Comparison of ENCODE assay signal across 1 cellular context in genomic region chr16:30406911-30407793, GRCh38.
TF ChIP-seq lines count a peak whose summit lies in the region.

ZNF771 (plus strand) TSS chr16:30407606; CDS start chr16:30408054, 448 bp downstream.

TF ChIP-seq in HepG2, 621 proteins besides CTCF, POLR2A, EP300 and RAD21 (continued from another document):
- TF ChIP-seq ELF3 (CRISPR knock-in tag; IDR thresholded peaks at IDR 0.05), result peak; percentile 66; the same call in 1 of the 2 replicates
- TF ChIP-seq ETV5 (CRISPR knock-in tag; IDR thresholded peaks at IDR 0.05; ENCODE audit: borderline replicate concordance), result peak; percentile 8
- no peak for TF ChIP-seq WIZ (CRISPR knock-in tag; IDR thresholded peaks at IDR 0.05)
- TF ChIP-seq KLF16 (CRISPR knock-in tag; IDR thresholded peaks at IDR 0.05), result peak in 1 of 2 experiments; percentile 95; a peak in 2 of 4 replicates
- TF ChIP-seq SIX4 (CRISPR knock-in tag; IDR thresholded peaks at IDR 0.05), result peak; percentile 12; the same call in 1 of the 2 replicates
- no peak for TF ChIP-seq DBP (CRISPR knock-in tag; IDR thresholded peaks at IDR 0.05; ENCODE audit: not compliant biosample characterization)
- peak; percentile 97 for TF ChIP-seq RBFOX2 (IDR thresholded peaks at IDR 0.05; ENCODE audit: low read depth, low read length)
- TF ChIP-seq ZNF572 (CRISPR knock-in tag; IDR thresholded peaks at IDR 0.05), result peak; percentile 82; the same call in 1 of the 2 replicates
- TF ChIP-seq ZMAT5 (CRISPR knock-in tag; IDR thresholded peaks at IDR 0.05; ENCODE audit: borderline replicate concordance, low read depth), result no peak
- no peak for TF ChIP-seq CEBPG (CRISPR knock-in tag; IDR thresholded peaks at IDR 0.05)
- TF ChIP-seq ATAD3A (CRISPR knock-in tag; IDR thresholded peaks at IDR 0.05), result no peak
- no peak; the same call in 1 of the 2 replicates for TF ChIP-seq NR1H2 (CRISPR knock-in tag; IDR thresholded peaks at IDR 0.05; ENCODE audit: borderline replicate concordance, low read depth)
- peak; percentile 26 for TF ChIP-seq ZNF138 (CRISPR knock-in tag; IDR thresholded peaks at IDR 0.05; ENCODE audit: low read depth)
- TF ChIP-seq ASH2L (IDR thresholded peaks at IDR 0.05; ENCODE audit: insufficient read length, low read depth, low read length), result peak; percentile 87
- peak; percentile 94 for TF ChIP-seq ZNF788 (CRISPR knock-in tag; IDR thresholded peaks at IDR 0.05; ENCODE audit: borderline replicate concordance)
- peak; percentile 76 for TF ChIP-seq THAP11 (CRISPR knock-in tag; IDR thresholded peaks at IDR 0.05)
- TF ChIP-seq ZHX1 (CRISPR knock-in tag; IDR thresholded peaks at IDR 0.05; ENCODE audit: low read depth), result peak; percentile 65
- no peak; the same call in 1 of the 2 replicates for TF ChIP-seq ZNF878 (CRISPR knock-in tag; IDR thresholded peaks at IDR 0.05)
- 0 out of 2 replicates have a peak, but pooled peaks have one; percentile 42 for TF ChIP-seq ZNF713 (CRISPR knock-in tag; IDR thresholded peaks at IDR 0.05)
- peak; percentile 97 for TF ChIP-seq TAF1 (CRISPR knock-in tag; IDR thresholded peaks at IDR 0.05)
- TF ChIP-seq ATF6 (CRISPR knock-in tag; conservative IDR thresholded peaks at IDR 0.05), result no peak
- TF ChIP-seq RFX1 (IDR thresholded peaks at IDR 0.05), result no peak
- TF ChIP-seq SNAPC4 (CRISPR knock-in tag; IDR thresholded peaks at IDR 0.05), result peak; percentile 89
- TF ChIP-seq NFE2L2 (IDR thresholded peaks at IDR 0.05; ENCODE audit: low read length), result no peak
- no peak for TF ChIP-seq SETDB1 (CRISPR knock-in tag; IDR thresholded peaks at IDR 0.05; ENCODE audit: borderline replicate concordance)
- 0 out of 2 replicates have a peak, but pooled peaks have one; percentile 73 for TF ChIP-seq SP1 (IDR thresholded peaks at IDR 0.05)
- peak; percentile 96 for TF ChIP-seq SP1 (CRISPR knock-in tag; IDR thresholded peaks at IDR 0.05)
- TF ChIP-seq MYC (CRISPR knock-in tag; IDR thresholded peaks at IDR 0.05; ENCODE audit: borderline replicate concordance), result peak; percentile 99
- TF ChIP-seq HNF4G (IDR thresholded peaks at IDR 0.05; ENCODE audit: borderline replicate concordance, low read depth, low read length), result 0 out of 2 replicates have a peak, but pooled peaks have one; percentile 14
- 0 out of 2 replicates have a peak, but pooled peaks have one; percentile 20 for TF ChIP-seq HNF4G (CRISPR knock-in tag; IDR thresholded peaks at IDR 0.05; ENCODE audit: borderline replicate concordance, low read depth)
- TF ChIP-seq NONO (IDR thresholded peaks at IDR 0.05), result no peak
- TF ChIP-seq NONO (CRISPR knock-in tag; conservative IDR thresholded peaks at IDR 0.05), result peak; percentile 88
- no peak for TF ChIP-seq ZNF850 (CRISPR knock-in tag; conservative IDR thresholded peaks at IDR 0.05)
- peak; percentile 44; the same call in 1 of the 2 replicates for TF ChIP-seq ZNF292 (CRISPR knock-in tag; IDR thresholded peaks at IDR 0.05; ENCODE audit: borderline replicate concordance, low read depth)
- TF ChIP-seq HNF4A (CRISPR knock-in tag; IDR thresholded peaks at IDR 0.05), result peak; percentile 21; the same call in 1 of the 2 replicates
- TF ChIP-seq GATAD1 (CRISPR knock-in tag; IDR thresholded peaks at IDR 0.05), result no peak
- TF ChIP-seq ZNF101 (CRISPR knock-in tag; IDR thresholded peaks at IDR 0.05; ENCODE audit: borderline replicate concordance, low read depth), result peak; percentile 45; the same call in 1 of the 2 replicates
- TF ChIP-seq ZNF414 (CRISPR knock-in tag; IDR thresholded peaks at IDR 0.05), result peak; percentile 84; the same call in 1 of the 2 replicates
- no peak for TF ChIP-seq MAFK (conservative IDR thresholded peaks at IDR 0.05 in 1 of 2, IDR thresholded peaks at IDR 0.05 in 1 of 2; ENCODE audit: low read length in 2 of 2)
- peak; percentile 71 for TF ChIP-seq ZNF740 (CRISPR knock-in tag; IDR thresholded peaks at IDR 0.05)
- TF ChIP-seq ZBTB2 (CRISPR knock-in tag; IDR thresholded peaks at IDR 0.05; ENCODE audit: low read depth), result peak; percentile 73; the same call in 1 of the 2 replicates
- no peak for TF ChIP-seq NCOA5 (CRISPR knock-in tag; IDR thresholded peaks at IDR 0.05)
- no peak for TF ChIP-seq KDM1A (CRISPR knock-in tag; IDR thresholded peaks at IDR 0.05)
- peak; percentile 60; the same call in 1 of the 2 replicates for TF ChIP-seq NFE2L1 (CRISPR knock-in tag; IDR thresholded peaks at IDR 0.05; ENCODE audit: borderline replicate concordance)
- peak; percentile 91 for TF ChIP-seq MTF2 (CRISPR knock-in tag; IDR thresholded peaks at IDR 0.05; ENCODE audit: borderline replicate concordance)
- 0 out of 2 replicates have a peak, but pooled peaks have one; percentile 66 for TF ChIP-seq ZNF337 (CRISPR knock-in tag; IDR thresholded peaks at IDR 0.05; ENCODE audit: borderline replicate concordance, low read depth)
- 0 out of 2 replicates have a peak, but pooled peaks have one; percentile 58 for TF ChIP-seq TOE1 (CRISPR knock-in tag; IDR thresholded peaks at IDR 0.05)
- no peak for TF ChIP-seq RBAK (CRISPR knock-in tag; IDR thresholded peaks at IDR 0.05)
- no peak for TF ChIP-seq IRF9 (CRISPR knock-in tag; IDR thresholded peaks at IDR 0.05; ENCODE audit: borderline replicate concordance)
